ENCODE assay signal across 16 cellular contexts in genomic region chr9:10678010-10678409, GRCh38.
DNase-seq lines count a peak whose midpoint lies in the region; ATAC-seq and TF ChIP-seq lines count a peak whose summit lies in the region.
"Had no signal": no experiment of that assay in that cellular context is flagged by ENCODE, and none has a peak within 500 bp of the region (broad histone marks: within the 10 kb centered on the region; RNA-seq: fewer than 3 reads in every experiment).

No MANE protein-coding gene starts in this region.

- no peak for ATAC-seq in stimulated activated memory B cell treated with anti-CD40 and anti-IgM and Interleukin-4, amounts not matched to agents 10 μg/mL and 1 μg/mL and 100 μg/mL, for 72 hours
- ATAC-seq in GM19397 (IDR thresholded peaks at IDR 0.05; ENCODE audit: unreplicated experiment), result no peak

- no peak overlapping the region for H3K4me3 Mint-ChIP-seq in stimulated activated memory B cell treated with anti-CD40 and anti-IgM and Interleukin-4, amounts not matched to agents 10 μg/mL and 1 μg/mL and 100 μg/mL, for 72 hours
- H3K4me3 Mint-ChIP-seq: CD4-positive, CD25-positive, alpha-beta regulatory T cell; HFFc6 had no signal

- no peaks in the 10 kb centered on the region for H3K27me3 Mint-ChIP-seq in stimulated activated memory B cell treated with anti-CD40 and anti-IgM and Interleukin-4, amounts not matched to agents 10 μg/mL and 1 μg/mL and 100 μg/mL, for 72 hours
- H3K27me3 Mint-ChIP-seq: CD4-positive, CD25-positive, alpha-beta regulatory T cell had no signal

- TF ChIP-seq CTCF in astrocyte of the spinal cord (IDR thresholded peaks at IDR 0.05; ENCODE audit: low read depth, low read length) (no peak), epithelial cell of esophagus (IDR thresholded peaks at IDR 0.05; ENCODE audit: insufficient read depth, low read depth, low read length, missing control alignments) (no peak)

- H3K4me1 Mint-ChIP-seq in stimulated activated memory B cell treated with anti-CD40 and anti-IgM and Interleukin-4, amounts not matched to agents 10 μg/mL and 1 μg/mL and 100 μg/mL, for 72 hours, result no peaks in the 10 kb centered on the region
- H3K4me1 Mint-ChIP-seq: CD4-positive, CD25-positive, alpha-beta regulatory T cell had no signal

- H3K4me3 ChIP-seq in astrocyte of the spinal cord (ENCODE audit: low read depth, low read length) (no peak overlapping the region), epithelial cell of esophagus (ENCODE audit: low read length) (no peak overlapping the region)
- H3K4me3 ChIP-seq: BLaER1 treated with 17β-estradiol and CSF1 and Interleukin-3, amounts not matched to agents 10 nM and 100 nM had no signal

- DNase-seq in A172 (ENCODE audit: low spot score) (peak; percentile 26), HT1080 (ENCODE audit: low read depth) (peak; percentile 52), astrocyte of the spinal cord (ENCODE audit: low read depth, low spot score) (peak; percentile 12), epithelial cell of esophagus (ENCODE audit: low read depth) (peak; percentile 51), superior temporal gyrus (ENCODE audit: extremely low spot score) (no peak), NCI-H774 (lab: John Stamatoyannopoulos, UW) (no peak)
- DNase-seq: 8988T; ACHN; CD4-positive, CD25-positive, alpha-beta regulatory T cell; DMS79 treated with DMSO at 0.1 percent for 48 hours; GF-D8; HCEC 1CT; HFFc6 had no signal

- no peaks in the 10 kb centered on the region for H3K36me3 Mint-ChIP-seq in stimulated activated memory B cell treated with anti-CD40 and anti-IgM and Interleukin-4, amounts not matched to agents 10 μg/mL and 1 μg/mL and 100 μg/mL, for 72 hours
- H3K36me3 Mint-ChIP-seq: CD4-positive, CD25-positive, alpha-beta regulatory T cell had no signal

- in situ Hi-C loops in astrocyte of the spinal cord (cut with HindIII; ENCODE audit: low sequenced_read_pairs), result no loop called here

- no peak overlapping the region for H3K27ac Mint-ChIP-seq in stimulated activated memory B cell treated with anti-CD40 and anti-IgM and Interleukin-4, amounts not matched to agents 10 μg/mL and 1 μg/mL and 100 μg/mL, for 72 hours
- H3K27ac Mint-ChIP-seq: CD4-positive, CD25-positive, alpha-beta regulatory T cell; HFFc6 had no signal

- H3K9me3 Mint-ChIP-seq in stimulated activated memory B cell treated with anti-CD40 and anti-IgM and Interleukin-4, amounts not matched to agents 10 μg/mL and 1 μg/mL and 100 μg/mL, for 72 hours, result peaks cover 9% of the 10 kb centered on the region

Comparison
In these comparisons a context has a peak if more than half of its experiments do, and no peak if none do; other contexts are left out.
1. DNase-seq: peak in A172 (single experiment), HT1080 (single experiment), astrocyte of the spinal cord (single experiment) and epithelial cell of esophagus (single experiment); none in superior temporal gyrus (single experiment) and NCI-H774 (single experiment).